1 cellular context compared by ENCODE assay signal in genomic region chr1:3323021-3323790, GRCh38.
TF ChIP-seq lines count a peak whose summit lies in the region.

No MANE protein-coding gene starts in this region.

TF ChIP-seq in HepG2, 621 proteins besides CTCF, POLR2A, EP300 and RAD21 (continued from another document and continues in another):
- TF ChIP-seq SNAPC2 (CRISPR knock-in tag; IDR thresholded peaks at IDR 0.05) (peak; percentile 72; the same call in 1 of the 2 replicates), NFIB (CRISPR knock-in tag; IDR thresholded peaks at IDR 0.05; ENCODE audit: borderline replicate concordance) (no peak), ZNF557 (CRISPR knock-in tag; IDR thresholded peaks at IDR 0.05) (no peak), RBAK (CRISPR knock-in tag; IDR thresholded peaks at IDR 0.05) (peak; percentile 21; the same call in 1 of the 2 replicates), HOXA9 (CRISPR knock-in tag; IDR thresholded peaks at IDR 0.05; ENCODE audit: borderline replicate concordance) (no peak), ZNF607 (CRISPR knock-in tag; IDR thresholded peaks at IDR 0.05; ENCODE audit: borderline replicate concordance) (peak; percentile 81), PBX2 (CRISPR knock-in tag; IDR thresholded peaks at IDR 0.05) (no peak), ZNF407 (CRISPR knock-in tag; IDR thresholded peaks at IDR 0.05; ENCODE audit: not compliant biosample characterization) (peak; percentile 47), MAX (IDR thresholded peaks at IDR 0.05) (no peak), ZNF382 (CRISPR knock-in tag; IDR thresholded peaks at IDR 0.05; ENCODE audit: borderline replicate concordance) (no peak), TFE3 (CRISPR knock-in tag; IDR thresholded peaks at IDR 0.05) (no peak), ZFYVE20 (CRISPR knock-in tag; IDR thresholded peaks at IDR 0.05; ENCODE audit: borderline replicate concordance, low read depth) (no peak), ZNF646 (CRISPR knock-in tag; IDR thresholded peaks at IDR 0.05) (no peak), MEF2D (CRISPR knock-in tag; IDR thresholded peaks at IDR 0.05) (no peak; the same call in 1 of the 2 replicates), KLF11 (CRISPR knock-in tag; IDR thresholded peaks at IDR 0.05) (no peak), ZNF672 (CRISPR knock-in tag; IDR thresholded peaks at IDR 0.05) (no peak), ZFP90 (CRISPR knock-in tag; IDR thresholded peaks at IDR 0.05; ENCODE audit: borderline replicate concordance) (no peak), ZNF614 (CRISPR knock-in tag; IDR thresholded peaks at IDR 0.05; ENCODE audit: borderline replicate concordance) (no peak), ZNF10 (CRISPR knock-in tag; IDR thresholded peaks at IDR 0.05; ENCODE audit: borderline replicate concordance, low read depth) (no peak), FOXK2 (IDR thresholded peaks at IDR 0.05) (no peak), KDM1A (CRISPR knock-in tag; IDR thresholded peaks at IDR 0.05) (no peak), HDAC1 (CRISPR knock-in tag; IDR thresholded peaks at IDR 0.05) (peak; percentile 62), IKZF4 (CRISPR knock-in tag; IDR thresholded peaks at IDR 0.05; ENCODE audit: borderline replicate concordance, low read depth, not compliant biosample characterization) (no peak), ATF7-NPFF (CRISPR knock-in tag; IDR thresholded peaks at IDR 0.05; ENCODE audit: low read depth) (peak; percentile 78), ZNF761 (CRISPR knock-in tag; conservative IDR thresholded peaks at IDR 0.05) (0 out of 2 replicates have a peak, but pooled peaks have one; percentile 29), JDP2 (CRISPR knock-in tag; IDR thresholded peaks at IDR 0.05; ENCODE audit: borderline replicate concordance) (no peak), ZSCAN29 (CRISPR knock-in tag; conservative IDR thresholded peaks at IDR 0.05) (no peak; the same call in 1 of the 2 replicates), MATR3 (CRISPR knock-in tag; IDR thresholded peaks at IDR 0.05) (no peak), ZFP36L2 (CRISPR knock-in tag; IDR thresholded peaks at IDR 0.05) (no peak), ZNF567 (CRISPR knock-in tag; IDR thresholded peaks at IDR 0.05; ENCODE audit: borderline replicate concordance) (no peak), ARID2 (CRISPR knock-in tag; IDR thresholded peaks at IDR 0.05; ENCODE audit: borderline replicate concordance) (no peak), POLR2AphosphoS2 (IDR thresholded peaks at IDR 0.05; ENCODE audit: low read depth, low read length) (no peak), ZNF337 (CRISPR knock-in tag; IDR thresholded peaks at IDR 0.05; ENCODE audit: borderline replicate concordance, low read depth) (no peak), ZNF142 (CRISPR knock-in tag; IDR thresholded peaks at IDR 0.05) (no peak)
